ENCODE assay signal across 8 cellular contexts in genomic region chr1:23960291-23960718, GRCh38. TPM values are rescaled to one million over a fixed set of nuclear protein-coding genes. Genes with fewer than 3 reads are reported as not detected.
DNase-seq lines count a peak whose midpoint lies in the region; ATAC-seq and TF ChIP-seq lines count a peak whose summit lies in the region.

No MANE protein-coding gene starts in this region.

- H3K4me1 ChIP-seq in mammary epithelial cell (ENCODE audit: insufficient read depth, low read length) (peaks cover 26% of the 10 kb centered on the region), lower lobe of right lung (peaks cover 59% of the 10 kb centered on the region), upper lobe of left lung (peaks cover 34 to 49% (median 42%) of the 10 kb centered on the region in 4 donors)

- TF ChIP-seq CTCF in AG10803 (conservative IDR thresholded peaks at IDR 0.05; ENCODE audit: low read length) (no peak), mammary epithelial cell (conservative IDR thresholded peaks at IDR 0.05 in 1 of 2, IDR thresholded peaks at IDR 0.05 in 1 of 2; ENCODE audit: extremely low read depth in 1 of 2, insufficient read depth in 1 of 2, low read depth in 1 of 2, low read length in 2 of 2) (no peak), lower lobe of right lung (IDR thresholded peaks at IDR 0.05) (no peak), upper lobe of left lung (IDR thresholded peaks at IDR 0.05) (no peak)

- dilution Hi-C loops in mammary epithelial cell (cut with HindIII; ENCODE audit: low sequenced_read_pairs) = loop anchor here (5.0 kb wide), 1 partner anchor 57 kb away; no protein-coding TSS in a partner anchor

- peak overlapping the region; percentile 92 for H3K4me2 ChIP-seq in mammary epithelial cell (ENCODE audit: insufficient read depth, low read depth, low read length)

- H3K4me3 ChIP-seq in AG10803 (ENCODE audit: low read length) (peak overlapping the region; percentile 88), mammary epithelial cell (replicated peaks in 1 of 3; ENCODE audit: insufficient read depth in 1 of 3, low read depth in 2 of 3, low read length in 3 of 3) (peak overlapping the region; percentile 71 to 99 (median 96)), lower lobe of right lung (peak overlapping the region; percentile 69), upper lobe of left lung (peak overlapping the region; percentile 57 to 85 (median 64))
- peak overlapping the region; percentile 76 for H3K4me3 ChIP-seq in Jurkat, Clone E6-1 (ENCODE audit: low read length)

- peaks cover 34% of the 10 kb centered on the region for H3K79me2 ChIP-seq in mammary epithelial cell (ENCODE audit: insufficient read depth, low read length)

- intact Hi-C loops in mammary epithelial cell (cut with micrococcal nuclease) = loop anchor here (2.0 kb wide), 2 partner anchors 20 to 152 kb away; partner anchors contain the start of genes MYOM3 and SRSF10
- intact Hi-C loops in lower lobe of right lung (cut with DNase I) = no loop called here

- H3K9ac ChIP-seq in mammary epithelial cell (ENCODE audit: insufficient read depth, low read length) = peak overlapping the region; percentile 99

- 0% methylated on average over 9 of the region's 9 CpGs for WGBS in mammary epithelial cell (ENCODE audit: low coverage, missing lambda C conversion rate)
- 0 to 1% methylated on average over 9 of the region's 9 CpGs for WGBS in upper lobe of left lung, 2 donors

- H3K36me3 ChIP-seq in mammary epithelial cell (ENCODE audit: insufficient read depth, low read length) (peaks cover 16% of the 10 kb centered on the region), lower lobe of right lung (peaks cover 32% of the 10 kb centered on the region), upper lobe of left lung (peaks cover 0 to 30% (median 7%) of the 10 kb centered on the region in 4 donors)

- TF ChIP-seq EP300 in upper lobe of left lung (IDR thresholded peaks at IDR 0.05) = no peak

- peak overlapping the region; percentile 95 for H3K27ac ChIP-seq in mammary epithelial cell (ENCODE audit: insufficient read depth, low read depth, low read length)
- peak overlapping the region; percentile 98 for H3K27ac ChIP-seq in lower lobe of right lung
- peak overlapping the region; percentile 96 to 100 (median 99) for H3K27ac ChIP-seq in upper lobe of left lung

- peak overlapping the region; percentile 80 for H2AFZ ChIP-seq in mammary epithelial cell (ENCODE audit: low read depth, low read length)

- no peak for TF ChIP-seq POLR2A in upper lobe of left lung (IDR thresholded peaks at IDR 0.05)

- no peaks in the 10 kb centered on the region for H4K20me1 ChIP-seq in mammary epithelial cell (ENCODE audit: insufficient read depth, low read length)

- peak; percentile 49 for DNase-seq in AG10803 (ENCODE audit: low read depth)
- DNase-seq in Jurkat, Clone E6-1 (ENCODE audit: low read depth, low spot score) = no peak
- DNase-seq in mammary epithelial cell = no peak
- no peak for DNase-seq in lower lobe of right lung
- no peak for DNase-seq in upper lobe of left lung
- DNase-seq in AG08396 (ENCODE audit: low spot score) = no peak
- DNase-seq in occipital lobe (lab: John Stamatoyannopoulos, UW) = no peak

- CTCF ChIA-PET in mammary epithelial cell (lab: Charles Lee; ENCODE audit: low non-redundant PET) = interaction anchor here (0.6 kb wide), 1 partner anchor 302 kb away, joined by 4 read pairs; no protein-coding TSS in a partner anchor

- in situ Hi-C loops in mammary epithelial cell (cut with MboI; ENCODE audit: low sequenced_read_pairs in 2 of 2) = no loop called here

- no peak for ATAC-seq in lower lobe of right lung
- ATAC-seq in upper lobe of left lung (ENCODE audit: low FRiP score in 2 of 2) = no peak
- ATAC-seq in GM19455 (IDR thresholded peaks at IDR 0.05; ENCODE audit: unreplicated experiment) = no peak

- H3K9me3 ChIP-seq in mammary epithelial cell (replicated peaks; ENCODE audit: insufficient read depth, low read length) (no peaks in the 10 kb centered on the region), lower lobe of right lung (no peaks in the 10 kb centered on the region), upper lobe of left lung (no peaks in the 10 kb centered on the region)

- no peaks in the 10 kb centered on the region for H3K27me3 ChIP-seq in mammary epithelial cell (ENCODE audit: insufficient read depth, low read length)
- no peaks in the 10 kb centered on the region for H3K27me3 ChIP-seq in lower lobe of right lung (ENCODE audit: low read depth)
- no peaks in the 10 kb centered on the region for H3K27me3 ChIP-seq in upper lobe of left lung

- BruUV-seq in mammary epithelial cell (replicated peaks; lab: Mats Ljungman, UMichigan) = no TSS peak

RNA-seq across cellular contexts. Expression of gene PNRC2, which starts 0.7 kb away (rescaled TPM):
- 236 TPM for polyA plus RNA-seq in Jurkat, Clone E6-1 (2012; ENCODE audit: insufficient read depth, insufficient read length)
- total RNA-seq in mammary epithelial cell (10 to 100 TPM; 83.4 to 87.5 TPM), lower lobe of right lung (111 TPM), upper lobe of left lung (100 to 1,000 TPM; 101 to 892 (median 139) TPM), occipital lobe (98.7 TPM)
- polyA plus RNA-seq in mammary epithelial cell = 70.8 TPM
- polyA minus RNA-seq in mammary epithelial cell = 38.7 TPM

RNA-seq across cellular contexts. Expression of gene SRSF10, which starts 19.8 kb away (rescaled TPM):
- 197 TPM for polyA plus RNA-seq in Jurkat, Clone E6-1 (2012; ENCODE audit: insufficient read depth, insufficient read length)
- total RNA-seq in mammary epithelial cell = 10 to 100 TPM; 64.2 to 94.7 TPM
- polyA plus RNA-seq in mammary epithelial cell = 75.7 TPM
- polyA minus RNA-seq in mammary epithelial cell = 139 TPM
- total RNA-seq in lower lobe of right lung = 93.7 TPM
- 100 to 1,000 TPM in 2 of 6 donors, 10 to 100 TPM in 4; 66.3 to 187 (median 88.7) TPM for total RNA-seq in upper lobe of left lung
- total RNA-seq in occipital lobe = 135 TPM

RNA-seq across cellular contexts. Expression of gene CNR2, which starts 47.1 kb away (rescaled TPM):
- polyA plus RNA-seq in Jurkat, Clone E6-1 (2012; ENCODE audit: insufficient read depth, insufficient read length) = 5.9 TPM
- not detected for total RNA-seq in mammary epithelial cell
- polyA plus RNA-seq in mammary epithelial cell = not detected
- polyA minus RNA-seq in mammary epithelial cell = not detected
- not detected for total RNA-seq in lower lobe of right lung
- total RNA-seq in upper lobe of left lung = under 1 TPM in 4 of 6 donors, not detected in 2; 0.13 to 0.59 (median 0.24) TPM
- total RNA-seq in occipital lobe = not detected
